In the genomic region with DNA sequence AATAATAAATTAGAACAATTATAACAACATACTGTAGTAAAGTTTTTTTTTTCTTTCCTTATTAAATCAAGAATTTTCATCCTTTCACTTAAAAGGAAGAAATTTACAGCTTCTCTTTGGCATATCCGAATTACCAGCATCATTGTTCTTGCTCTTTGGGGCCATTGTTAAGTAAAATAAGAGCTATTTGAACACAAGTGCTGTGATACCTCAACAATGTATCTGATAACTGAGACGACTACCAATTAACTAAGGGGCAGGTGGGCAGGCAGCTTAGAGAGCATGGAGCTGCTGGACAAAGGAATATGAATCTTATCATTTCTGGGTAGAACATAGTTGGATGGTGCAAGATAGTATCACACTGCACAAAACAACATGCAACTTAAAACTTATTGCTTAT, we compare ENCODE assay signal across 28 cellular contexts.
"Had no signal": no experiment of that assay in that cellular context is flagged by ENCODE, and none has a peak within 500 bp of the region (broad histone marks: within the 10 kb centered on the region; RNA-seq: fewer than 3 reads in every experiment).

No MANE protein-coding gene starts in this region.

- FAIRE-seq: astrocyte had no signal

- H3K36me3 ChIP-seq: esophagus muscularis mucosa, left ventricle myocardium inferior, stomach, thyroid gland, upper lobe of left lung, vagina had no signal

- H3K4me1 ChIP-seq: foreskin keratinocyte, left ventricle myocardium inferior, stomach, thyroid gland, upper lobe of left lung, vagina had no signal

- DNase-seq: activated CD4-positive, alpha-beta memory T cell treated with anti-CD3 and anti-CD28 coated beads for 36 hours; activated CD4-positive, alpha-beta T cell treated with anti-CD3 and anti-CD28 coated beads, Interleukin-2, amount 10 ng/mL, durations not matched to agents 24 days and 14 days; activated CD4-positive, CD25-positive, alpha-beta regulatory T cell treated with anti-CD3 and anti-CD28 coated beads, Interleukin-2, amount 50 U/mL, for 72 hours; activated CD8-positive, alpha-beta memory T cell treated with anti-CD3 and anti-CD28 coated beads, Interleukin-2, amount 50 U/mL, for 48 hours; activated gamma-delta T cell; activated naive CD4-positive, alpha-beta T cell treated with anti-CD3 and anti-CD28 coated beads, Interleukin-2, amount 10 ng/mL, durations not matched to agents 7 days and 5 days; activated naive CD8-positive, alpha-beta T cell treated with anti-CD3 and anti-CD28 coated beads, Interleukin-2, amount 10 ng/mL, durations not matched to agents 7 days and 5 days; activated T-cell treated with anti-CD3 and anti-CD28 coated beads, Interleukin-2, amount 50 U/mL, for 24 hours; amniotic stem cell; central memory CD4-positive, alpha-beta T cell; endodermal cell; foreskin keratinocyte; islet precursor cell; left ventricle myocardium inferior; mesendoderm; posterior cingulate gyrus; right cardiac atrium; stimulated activated CD4-positive, alpha-beta T cell treated with anti-CD3 and anti-CD28 coated beads, Interleukin-15, amount 100 ng/mL, for 24 hours; stimulated activated CD4-positive, alpha-beta T cell treated with anti-CD3 and anti-CD28 coated beads, Interleukin-2, amount 100 ng/mL, for 24 hours; stimulated activated naive B cell treated with anti-CD40 and anti-IgM and Interleukin-4, amounts not matched to agents 10 μg/mL and 1 μg/mL and 100 μg/mL, for 72 hours; stomach; thyroid gland; upper lobe of left lung had no signal

- H3K27ac ChIP-seq: esophagus muscularis mucosa, foreskin keratinocyte, left ventricle myocardium inferior, stomach, thyroid gland, upper lobe of left lung, vagina, VCaP had no signal

- H3K4me3 ChIP-seq: esophagus muscularis mucosa, left ventricle myocardium inferior, lung, stomach, thyroid gland, upper lobe of left lung, vagina had no signal

- H3K27me3 ChIP-seq: esophagus muscularis mucosa, foreskin keratinocyte, stomach, thyroid gland, upper lobe of left lung, vagina had no signal

- H3K9me3 ChIP-seq: esophagus muscularis mucosa, stomach, thyroid gland, upper lobe of left lung, vagina had no signal
